ENCODE assay signal across 11 cellular contexts in genomic region chr13:97856001-97856675, GRCh38.
A peak's percentile ranks its signal among the peaks of the same experiment; 100 is the strongest.
DNase-seq lines count a peak whose midpoint lies in the region; ATAC-seq and TF ChIP-seq lines count a peak whose summit lies in the region.
"Had no signal": no experiment of that assay in that cellular context is flagged by ENCODE, and none has a peak within 500 bp of the region (broad histone marks: within the 10 kb centered on the region; RNA-seq: fewer than 3 reads in every experiment).

No MANE protein-coding gene starts in this region.

- H3K4me1 Mint-ChIP-seq in endodermal cell (peaks cover 4% of the 10 kb centered on the region), nephron progenitor cell (peaks cover 6% of the 10 kb centered on the region)
- no peaks in the 10 kb centered on the region for H3K4me1 Mint-ChIP-seq in activated CD4-positive, alpha-beta T cell treated with anti-CD3 and anti-CD28 coated beads for 36 hours

- peak; percentile 28 for DNase-seq in AG20443 (ENCODE audit: low spot score)
- DNase-seq in endodermal cell, result peak; percentile 61
- peak; percentile 17 for DNase-seq in nephron progenitor cell
- DNase-seq in activated CD4-positive, alpha-beta T cell treated with anti-CD3 and anti-CD28 coated beads for 36 hours, result no peak
- DNase-seq in effector CD8-positive, alpha-beta T cell (lab: John Stamatoyannopoulos, UW), result no peak
- DNase-seq in KG1 (lab: John Stamatoyannopoulos, UW), result no peak
- DNase-seq: occipital lobe had no signal

- H3K27me3 ChIP-seq in endodermal cell (ENCODE audit: control insufficient read depth, insufficient read depth, low read length, poor library complexity, severe bottlenecking), result peaks cover 39% of the 10 kb centered on the region

- H3K36me3 ChIP-seq in endodermal cell (ENCODE audit: control insufficient read depth, insufficient read depth, low read length), result no peaks in the 10 kb centered on the region

- H3K9me3 ChIP-seq in endodermal cell (ENCODE audit: control insufficient read depth, low read length), result peaks cover 18% of the 10 kb centered on the region

- ATAC-seq in HG02763 (IDR thresholded peaks at IDR 0.05; ENCODE audit: unreplicated experiment), result peak; percentile 45
- no peak for ATAC-seq in activated CD4-positive, alpha-beta T cell treated with anti-CD3 and anti-CD28 coated beads for 36 hours
- ATAC-seq in GM18498 (IDR thresholded peaks at IDR 0.05; ENCODE audit: unreplicated experiment), result no peak
- ATAC-seq: stimulated activated memory B cell treated with anti-CD40 and anti-IgM and Interleukin-4, amounts not matched to agents 10 μg/mL and 1 μg/mL and 100 μg/mL, for 72 hours had no signal

- H3K27me3 Mint-ChIP-seq in endodermal cell (ENCODE audit: insufficient read depth) (peaks cover 25% of the 10 kb centered on the region), nephron progenitor cell (ENCODE audit: low read depth, poor library complexity) (peaks cover 10% of the 10 kb centered on the region)
- H3K27me3 Mint-ChIP-seq in activated CD4-positive, alpha-beta T cell treated with anti-CD3 and anti-CD28 coated beads for 36 hours, result peaks cover 13% of the 10 kb centered on the region
- H3K27me3 Mint-ChIP-seq: stimulated activated memory B cell treated with anti-CD40 and anti-IgM and Interleukin-4, amounts not matched to agents 10 μg/mL and 1 μg/mL and 100 μg/mL, for 72 hours had no signal

- H3K36me3 Mint-ChIP-seq in endodermal cell (ENCODE audit: low read depth) (no peaks in the 10 kb centered on the region), nephron progenitor cell (ENCODE audit: low read depth) (no peaks in the 10 kb centered on the region)
- no peaks in the 10 kb centered on the region for H3K36me3 Mint-ChIP-seq in activated CD4-positive, alpha-beta T cell treated with anti-CD3 and anti-CD28 coated beads for 36 hours (ENCODE audit: low read depth)
- H3K36me3 Mint-ChIP-seq: stimulated activated memory B cell treated with anti-CD40 and anti-IgM and Interleukin-4, amounts not matched to agents 10 μg/mL and 1 μg/mL and 100 μg/mL, for 72 hours had no signal

- CTCF ChIA-PET in activated CD4-positive, alpha-beta T cell treated with anti-CD3 and anti-CD28 coated beads for 36 hours (lab: Charles Lee), result interaction anchor here (0.6 to 1.5 kb wide), 21 partner anchors 9 to 817 kb away, joined by 3 to 9 read pairs (median 3); no protein-coding TSS in a partner anchor

- POLR2A ChIA-PET in activated CD4-positive, alpha-beta T cell treated with anti-CD3 and anti-CD28 coated beads for 36 hours (lab: Charles Lee), result no interaction called here

- 47 to 73% methylated on average over 8 to 9 of the region's 9 CpGs for WGBS in endodermal cell (ENCODE audit: insufficient coverage in 1 of 2, insufficient read length in 1 of 2), 2 experiments

- no peak overlapping the region for H3K27ac ChIP-seq in endodermal cell (ENCODE audit: low read depth, low read length)

- H3K27ac Mint-ChIP-seq in endodermal cell (no peak overlapping the region), nephron progenitor cell (no peak overlapping the region)
- H3K27ac Mint-ChIP-seq in activated CD4-positive, alpha-beta T cell treated with anti-CD3 and anti-CD28 coated beads for 36 hours, result no peak overlapping the region
- H3K27ac Mint-ChIP-seq: B cell; stimulated activated memory B cell treated with anti-CD40 and anti-IgM and Interleukin-4, amounts not matched to agents 10 μg/mL and 1 μg/mL and 100 μg/mL, for 72 hours had no signal

- H3K9me3 Mint-ChIP-seq in endodermal cell, result peaks cover 18% of the 10 kb centered on the region
- H3K9me3 Mint-ChIP-seq in nephron progenitor cell, result peaks cover 5% of the 10 kb centered on the region
- no peaks in the 10 kb centered on the region for H3K9me3 Mint-ChIP-seq in activated CD4-positive, alpha-beta T cell treated with anti-CD3 and anti-CD28 coated beads for 36 hours (ENCODE audit: low read depth)

- no peak for TF ChIP-seq CTCF in endodermal cell (conservative IDR thresholded peaks at IDR 0.05)
- no peak for TF ChIP-seq CTCF in nephron progenitor cell (IDR thresholded peaks at IDR 0.05)

- H3K9ac ChIP-seq in endodermal cell (ENCODE audit: extremely low read depth, low read length, poor library complexity, severe bottlenecking), result no peak overlapping the region

- no peak overlapping the region for H3K4me3 ChIP-seq in endodermal cell (ENCODE audit: low read length)

- intact Hi-C loops in activated CD4-positive, alpha-beta T cell treated with anti-CD3 and anti-CD28 coated beads for 36 hours (cut with DNase I, micrococcal nuclease), result loop anchor here (5.0 to 10.0 kb wide), 4 partner anchors 56 to 819 kb away; no protein-coding TSS in a partner anchor

- H3K4me3 Mint-ChIP-seq in endodermal cell, result no peak overlapping the region
- no peak overlapping the region for H3K4me3 Mint-ChIP-seq in nephron progenitor cell
- H3K4me3 Mint-ChIP-seq in activated CD4-positive, alpha-beta T cell treated with anti-CD3 and anti-CD28 coated beads for 36 hours, result no peak overlapping the region
- H3K4me3 Mint-ChIP-seq: B cell; stimulated activated memory B cell treated with anti-CD40 and anti-IgM and Interleukin-4, amounts not matched to agents 10 μg/mL and 1 μg/mL and 100 μg/mL, for 72 hours had no signal

- no peaks in the 10 kb centered on the region for H3K4me1 ChIP-seq in endodermal cell (ENCODE audit: control insufficient read depth, insufficient read depth, low read length)

Comparison
In these comparisons a context has a peak if more than half of its experiments do, and no peak if none do; other contexts are left out.
1. DNase-seq: peak in AG20443 (single experiment), endodermal cell (single experiment) and nephron progenitor cell (single experiment); none in activated CD4-positive, alpha-beta T cell treated with anti-CD3 and anti-CD28 coated beads for 36 hours (single experiment), effector CD8-positive, alpha-beta T cell (single experiment) and KG1 (single experiment).